Comparison of ENCODE assay signal across 8 cellular contexts in the genomic region with DNA sequence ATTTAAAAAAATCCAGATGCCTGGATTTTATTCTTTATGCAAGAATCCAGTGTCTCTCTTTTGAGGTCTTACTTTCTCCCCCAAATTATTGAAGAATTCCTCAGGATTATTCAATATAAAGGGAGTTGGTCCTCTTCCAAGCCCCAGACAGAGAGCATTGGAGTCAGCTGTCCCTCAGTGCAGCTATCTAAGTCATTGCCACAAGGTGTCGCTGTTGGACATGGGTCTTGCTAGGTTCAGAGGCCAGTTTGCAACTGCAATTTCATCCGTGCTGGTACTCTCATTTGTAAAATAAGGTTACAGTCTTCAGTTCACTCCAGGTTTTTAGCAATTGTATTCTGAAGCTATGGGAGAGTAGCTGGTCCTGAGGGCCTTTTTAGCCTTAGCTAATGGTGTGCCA. TPM values are rescaled to one million over a fixed set of nuclear protein-coding genes. Genes with fewer than 3 reads are reported as not detected.
DNase-seq lines count a peak whose midpoint lies in the region; ATAC-seq and TF ChIP-seq lines count a peak whose summit lies in the region.

No MANE protein-coding gene starts in this region.

- TF ChIP-seq CTCF in ascending aorta (IDR thresholded peaks at IDR 0.05) (peak; percentile 8 to 51 (median 40)), thyroid gland (IDR thresholded peaks at IDR 0.05) (peak in 5 of 6 experiments; percentile 43 to 70 (median 64))

- intact Hi-C loops in ascending aorta (cut with DNase I) (no loop called here), thyroid gland (cut with DNase I) (loop anchor here (5.0 kb wide), 2 partner anchors 239 to 299 kb away; no protein-coding TSS in a partner anchor)

- H3K36me3 ChIP-seq in ascending aorta: no peaks in the 10 kb centered on the region
- no peaks in the 10 kb centered on the region for H3K36me3 ChIP-seq in thyroid gland

- no peak for TF ChIP-seq POLR2A in thyroid gland (IDR thresholded peaks at IDR 0.05)

- H3K4me1 ChIP-seq in ascending aorta (no peaks in the 10 kb centered on the region), thyroid gland (no peaks in the 10 kb centered on the region)

- WGBS in thyroid gland, 2 donors: 9% methylated on average over 2 of the region's 2 CpGs

- H3K27ac ChIP-seq in ascending aorta (no peak overlapping the region), thyroid gland (no peak overlapping the region)

- H3K9me3 ChIP-seq in ascending aorta (peaks cover 9 to 14% of the 10 kb centered on the region in 2 donors), thyroid gland (no peaks in the 10 kb centered on the region)

- DNase-seq in activated T-cell treated with anti-CD3 and anti-CD28 coated beads for 48 hours (ENCODE audit: low read depth) (peak; percentile 23), activated T-cell treated with anti-CD3 and anti-CD28 coated beads for 4 hours (no peak), NCI-H69 (lab: John Stamatoyannopoulos, UW) (peak; percentile 76), ascending aorta (ENCODE audit: low spot score in 2 of 2) (no peak), kidney tubule cell (ENCODE audit: low spot score) (peak; percentile 62), thyroid gland (peak; percentile 62 to 67)

- H3K27me3 ChIP-seq in ascending aorta: no peaks in the 10 kb centered on the region
- no peaks in the 10 kb centered on the region for H3K27me3 ChIP-seq in thyroid gland

- H3K4me3 ChIP-seq in ascending aorta: no peak overlapping the region
- no peak overlapping the region for H3K4me3 ChIP-seq in thyroid gland (replicated peaks in 1 of 3)

- peak; percentile 55 for ATAC-seq in HG02678 (IDR thresholded peaks at IDR 0.05; ENCODE audit: unreplicated experiment)
- no peak for ATAC-seq in HG02763 (IDR thresholded peaks at IDR 0.05; ENCODE audit: unreplicated experiment)

RNA-seq across cellular contexts. Expression of gene CCN2, which starts 27.8 kb away (rescaled TPM):
- total RNA-seq in ascending aorta (916 TPM), thyroid gland (100 to 1,000 TPM in 3 of 4 donors, 10 to 100 TPM in 1; 40.1 to 173 (median 137) TPM)

Comparison
In these comparisons a context has a peak if more than half of its experiments do, and no peak if none do; other contexts are left out.
1. DNase-seq: peak in activated T-cell treated with anti-CD3 and anti-CD28 coated beads for 48 hours (single experiment), NCI-H69 (single experiment), kidney tubule cell (single experiment) and thyroid gland (2 of 2); none in activated T-cell treated with anti-CD3 and anti-CD28 coated beads for 4 hours (single experiment) and ascending aorta (0 of 2).